In the genomic region with DNA sequence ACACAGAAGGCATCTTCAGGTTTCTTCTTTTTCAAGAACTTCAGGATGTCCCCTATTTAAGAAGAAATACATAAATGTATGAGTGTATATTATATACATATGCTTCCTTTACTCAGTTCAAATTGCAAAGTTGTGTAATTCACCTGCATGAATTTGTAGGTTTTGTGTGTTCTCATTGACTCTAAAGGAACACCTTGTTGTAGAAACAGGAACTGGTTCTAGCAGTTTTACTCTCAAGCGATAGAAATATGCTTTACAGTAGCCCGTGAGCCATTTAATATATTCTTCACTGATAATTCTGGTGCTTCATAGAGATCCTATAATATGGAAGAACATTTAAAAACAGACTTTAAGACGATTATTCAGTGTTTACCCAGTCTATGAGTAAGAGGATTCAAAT, we compare ENCODE assay signal across 13 cellular contexts.
"Had no signal": no experiment of that assay in that cellular context is flagged by ENCODE, and none has a peak within 500 bp of the region (broad histone marks: within the 10 kb centered on the region; RNA-seq: fewer than 3 reads in every experiment).

No MANE protein-coding gene starts in this region.

- H3K27me3 ChIP-seq: hepatocyte, right atrium auricular region, thyroid gland had no signal

- H3K4me2 ChIP-seq: hepatocyte had no signal

- DNase-seq: activated CD4-positive, alpha-beta T cell treated with anti-CD3 and anti-CD28 coated beads for 4 hours; activated CD8-positive, alpha-beta memory T cell treated with anti-CD3 and anti-CD28 coated beads for 24 hours; activated naive CD4-positive, alpha-beta T cell treated with anti-CD3 and anti-CD28 coated beads, Interleukin-2, amount 50 U/mL, for 16 hours; anterior cingulate cortex; cerebellar nuclear complex; nucleus accumbens; T-helper 9 cell; thyroid gland had no signal

- H3K9me3 Mint-ChIP-seq: activated T-helper 2 cell treated with anti-CD3 and anti-CD28 coated beads, Interferon-gamma antibody, Interleukin-2, Interleukin-4, amounts not matched to agents 10 μg/mL and 5 μg/mL and 100 μg/mL, durations not matched to agents 14 hours and 24 hours and 36 hours had no signal

- H3K36me3 ChIP-seq: thyroid gland had no signal

- H2AFZ ChIP-seq: hepatocyte had no signal

- H3K27ac ChIP-seq: hepatocyte, thyroid gland, VCaP had no signal

- H3K9me3 ChIP-seq: right atrium auricular region, thyroid gland had no signal

- H3K27ac Mint-ChIP-seq: activated T-helper 2 cell treated with anti-CD3 and anti-CD28 coated beads, Interferon-gamma antibody, Interleukin-2, Interleukin-4, amounts not matched to agents 10 μg/mL and 5 μg/mL and 100 μg/mL, durations not matched to agents 14 hours and 24 hours and 36 hours had no signal

- H3K4me3 ChIP-seq: hepatocyte, right atrium auricular region, skin epidermis, thyroid gland had no signal
